In the genomic region with DNA sequence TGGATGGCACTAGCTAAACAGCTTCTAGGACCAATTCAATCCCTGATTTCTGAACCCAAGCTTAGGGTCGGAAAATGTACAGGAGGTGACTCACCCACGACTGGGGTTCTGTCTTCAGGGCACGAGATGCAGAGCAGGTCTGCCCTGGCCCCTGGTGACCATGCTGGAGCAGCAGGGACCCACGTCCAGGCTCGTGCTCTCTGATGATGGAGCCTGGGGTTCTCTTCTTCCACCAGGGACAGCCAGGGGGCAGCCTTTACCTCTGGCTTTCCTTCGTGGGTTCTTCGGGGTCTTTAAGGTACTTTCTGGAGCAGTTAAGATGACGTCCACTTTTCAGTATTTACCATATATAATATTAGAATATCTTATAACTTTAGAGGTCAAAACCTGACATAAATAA, we compare ENCODE assay signal across 9 cellular contexts. TPM values are rescaled to one million over a fixed set of nuclear protein-coding genes. Genes with fewer than 3 reads are reported as not detected.
DNase-seq lines count a peak whose midpoint lies in the region; ATAC-seq and TF ChIP-seq lines count a peak whose summit lies in the region.
"Had no signal": no experiment of that assay in that cellular context is flagged by ENCODE, and none has a peak within 500 bp of the region (broad histone marks: within the 10 kb centered on the region; RNA-seq: fewer than 3 reads in every experiment).

No MANE protein-coding gene starts in this region.

- whole genome bisulfite sequencing in gastroesophageal sphincter (ENCODE audit: low coverage in 1 of 2), 2 donors = 5% methylated on average over 4 of the region's 8 CpGs; no CpG with 5 or more reads in 1 of the 2 donors

- peak; percentile 49 for TF ChIP-seq CTCF in LNCaP clone FGC (IDR thresholded peaks at IDR 0.05; ENCODE audit: control insufficient read depth, extremely low read depth, insufficient read depth)
- TF ChIP-seq CTCF in left lung (IDR thresholded peaks at IDR 0.05) = peak; percentile 34 to 40
- TF ChIP-seq CTCF in gastroesophageal sphincter (IDR thresholded peaks at IDR 0.05) = peak in 1 of 4 experiments; percentile 41

- no peak overlapping the region for H3K27ac ChIP-seq in left lung
- H3K27ac ChIP-seq in gastroesophageal sphincter = no peak overlapping the region

- H3K27me3 ChIP-seq in left lung (peaks cover 40 to 85% of the 10 kb centered on the region in 2 donors), gastroesophageal sphincter (peaks cover 80% of the 10 kb centered on the region)

- TF ChIP-seq POLR2A in gastroesophageal sphincter (IDR thresholded peaks at IDR 0.05) = no peak

- no peak for TF ChIP-seq EP300 in gastroesophageal sphincter (IDR thresholded peaks at IDR 0.05)

- H3K4me1 ChIP-seq in left lung (peaks cover 10 to 23% of the 10 kb centered on the region in 2 donors), gastroesophageal sphincter (peaks cover 0 to 25% (median 8%) of the 10 kb centered on the region in 3 donors)

- DNase-seq in NCI-H510A treated with DMSO at 0.1 percent for 48 hours (lab: John Stamatoyannopoulos, UW) = peak; percentile 16
- DNase-seq in NCI-H510A (lab: John Stamatoyannopoulos, UW) = no peak
- no peak for DNase-seq in LNCaP clone FGC (ENCODE audit: low read depth)
- DNase-seq in activated naive CD4-positive, alpha-beta T cell treated with anti-CD3 and anti-CD28 coated beads, Interleukin-2, amount 50 U/mL, for 16 hours = peak; percentile 26
- no peak for DNase-seq in left lung
- no peak for DNase-seq in OCI-M2 (lab: John Stamatoyannopoulos, UW; ENCODE audit: unreplicated experiment)

- no peak for ATAC-seq in left lung
- no peak for ATAC-seq in gastroesophageal sphincter
- ATAC-seq in GM19397 (IDR thresholded peaks at IDR 0.05; ENCODE audit: unreplicated experiment) = no peak

- H3K9me3 ChIP-seq in left lung = no peaks in the 10 kb centered on the region
- H3K9me3 ChIP-seq in gastroesophageal sphincter = no peaks in the 10 kb centered on the region

- H3K4me3 ChIP-seq in LNCaP clone FGC (ENCODE audit: low read depth, low read length) (no peak overlapping the region), left lung (no peak overlapping the region), gastroesophageal sphincter (no peak overlapping the region)

- H3K36me3 ChIP-seq in left lung = no peaks in the 10 kb centered on the region
- no peaks in the 10 kb centered on the region for H3K36me3 ChIP-seq in gastroesophageal sphincter

- intact Hi-C loops in left lung (cut with DNase I) = loop anchor here in 1 of 2 donors (10.0 kb wide), 1 partner anchor 163 kb away; no protein-coding TSS in a partner anchor

RNA-seq across cellular contexts. Expression of gene CFAP77, which starts 2.1 kb away (rescaled TPM):
- 1 to 10 TPM in 1 of 2 donors, not detected in 1; 2.4 TPM for total RNA-seq in left lung
- not detected for total RNA-seq in gastroesophageal sphincter
- total RNA-seq: skeletal muscle tissue had no signal

RNA-seq across cellular contexts. Expression of gene TTF1, which starts 5.4 kb away (rescaled TPM):
- total RNA-seq in left lung (10 to 100 TPM in 1 of 2 donors, 1 to 10 TPM in 1; 9.7 to 11.7 TPM), gastroesophageal sphincter (10 to 100 TPM; 14.5 to 19.7 (median 16.1) TPM)

RNA-seq across cellular contexts. Expression of gene SETX, which starts 57.3 kb away (rescaled TPM):
- total RNA-seq in left lung (10 to 100 TPM; 42.2 to 53.1 TPM), gastroesophageal sphincter (10 to 100 TPM; 45.7 to 67.1 (median 53.5) TPM)

Comparison
In these comparisons a context has a peak if more than half of its experiments do, and no peak if none do; other contexts are left out.
1. DNase-seq: peak in NCI-H510A treated with DMSO at 0.1 percent for 48 hours (single experiment) and activated naive CD4-positive, alpha-beta T cell treated with anti-CD3 and anti-CD28 coated beads, Interleukin-2, amount 50 U/mL, for 16 hours (single experiment); none in NCI-H510A (single experiment), LNCaP clone FGC (single experiment), left lung (0 of 2) and OCI-M2 (single experiment).